Comparison of ENCODE assay signal across 1 cellular context in genomic region chr4:173211838-173212237, GRCh38.
A peak's percentile ranks its signal among the peaks of the same experiment; 100 is the strongest.
TF ChIP-seq lines count a peak whose summit lies in the region.

No MANE protein-coding gene starts in this region.

TF ChIP-seq in HCT116, 20 proteins besides CTCF, POLR2A, EP300 and RAD21 (continued from another document):
- TF ChIP-seq, protein P1, sequence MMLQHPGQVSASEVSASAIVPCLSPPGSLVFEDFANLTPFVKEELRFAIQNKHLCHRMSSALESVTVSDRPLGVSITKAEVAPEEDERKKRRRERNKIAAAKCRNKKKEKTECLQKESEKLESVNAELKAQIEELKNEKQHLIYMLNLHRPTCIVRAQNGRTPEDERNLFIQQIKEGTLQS (IDR thresholded peaks at IDR 0.05) = no peak
- peak; percentile 68 for TF ChIP-seq CEBPB (IDR thresholded peaks at IDR 0.05; ENCODE audit: low read depth)
- TF ChIP-seq ZNF274 (IDR thresholded peaks at IDR 0.05; ENCODE audit: low read depth, low read length) = no peak
- peak; percentile 88 for TF ChIP-seq FOSL1 (IDR thresholded peaks at IDR 0.05; ENCODE audit: low read depth)
- TF ChIP-seq, protein P2, sequence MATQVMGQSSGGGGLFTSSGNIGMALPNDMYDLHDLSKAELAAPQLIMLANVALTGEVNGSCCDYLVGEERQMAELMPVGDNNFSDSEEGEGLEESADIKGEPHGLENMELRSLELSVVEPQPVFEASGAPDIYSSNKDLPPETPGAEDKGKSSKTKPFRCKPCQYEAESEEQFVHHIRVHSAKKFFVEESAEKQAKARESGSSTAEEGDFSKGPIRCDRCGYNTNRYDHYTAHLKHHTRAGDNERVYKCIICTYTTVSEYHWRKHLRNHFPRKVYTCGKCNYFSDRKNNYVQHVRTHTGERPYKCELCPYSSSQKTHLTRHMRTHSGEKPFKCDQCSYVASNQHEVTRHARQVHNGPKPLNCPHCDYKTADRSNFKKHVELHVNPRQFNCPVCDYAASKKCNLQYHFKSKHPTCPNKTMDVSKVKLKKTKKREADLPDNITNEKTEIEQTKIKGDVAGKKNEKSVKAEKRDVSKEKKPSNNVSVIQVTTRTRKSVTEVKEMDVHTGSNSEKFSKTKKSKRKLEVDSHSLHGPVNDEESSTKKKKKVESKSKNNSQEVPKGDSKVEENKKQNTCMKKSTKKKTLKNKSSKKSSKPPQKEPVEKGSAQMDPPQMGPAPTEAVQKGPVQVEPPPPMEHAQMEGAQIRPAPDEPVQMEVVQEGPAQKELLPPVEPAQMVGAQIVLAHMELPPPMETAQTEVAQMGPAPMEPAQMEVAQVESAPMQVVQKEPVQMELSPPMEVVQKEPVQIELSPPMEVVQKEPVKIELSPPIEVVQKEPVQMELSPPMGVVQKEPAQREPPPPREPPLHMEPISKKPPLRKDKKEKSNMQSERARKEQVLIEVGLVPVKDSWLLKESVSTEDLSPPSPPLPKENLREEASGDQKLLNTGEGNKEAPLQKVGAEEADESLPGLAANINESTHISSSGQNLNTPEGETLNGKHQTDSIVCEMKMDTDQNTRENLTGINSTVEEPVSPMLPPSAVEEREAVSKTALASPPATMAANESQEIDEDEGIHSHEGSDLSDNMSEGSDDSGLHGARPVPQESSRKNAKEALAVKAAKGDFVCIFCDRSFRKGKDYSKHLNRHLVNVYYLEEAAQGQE (IDR thresholded peaks at IDR 0.05; ENCODE audit: low read depth) = peak; percentile 35
- peak; percentile 33; the same call in 1 of the 2 replicates for TF ChIP-seq POLR2AphosphoS5 (IDR thresholded peaks at IDR 0.05; ENCODE audit: low read depth, low read length)
- no peak for TF ChIP-seq YY1 (IDR thresholded peaks at IDR 0.05; ENCODE audit: extremely low read depth, insufficient replicate concordance, low read depth, low read length)
- TF ChIP-seq, protein P3, sequence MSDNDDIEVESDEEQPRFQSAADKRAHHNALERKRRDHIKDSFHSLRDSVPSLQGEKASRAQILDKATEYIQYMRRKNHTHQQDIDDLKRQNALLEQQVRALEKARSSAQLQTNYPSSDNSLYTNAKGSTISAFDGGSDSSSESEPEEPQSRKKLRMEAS (IDR thresholded peaks at IDR 0.05) = peak; percentile 94
- TF ChIP-seq JUND (IDR thresholded peaks at IDR 0.05) = peak; percentile 91
- no peak for TF ChIP-seq EZH2 (IDR thresholded peaks at IDR 0.05)
- peak; percentile 86 for TF ChIP-seq SP1 (IDR thresholded peaks at IDR 0.05; ENCODE audit: low read depth)
- TF ChIP-seq EGR1 (IDR thresholded peaks at IDR 0.05; ENCODE audit: low read depth) = no peak
- TF ChIP-seq SRF (IDR thresholded peaks at IDR 0.05; ENCODE audit: low read depth) = peak; percentile 61
- no peak for TF ChIP-seq ZFX (IDR thresholded peaks at IDR 0.05)
